In the genomic region with DNA sequence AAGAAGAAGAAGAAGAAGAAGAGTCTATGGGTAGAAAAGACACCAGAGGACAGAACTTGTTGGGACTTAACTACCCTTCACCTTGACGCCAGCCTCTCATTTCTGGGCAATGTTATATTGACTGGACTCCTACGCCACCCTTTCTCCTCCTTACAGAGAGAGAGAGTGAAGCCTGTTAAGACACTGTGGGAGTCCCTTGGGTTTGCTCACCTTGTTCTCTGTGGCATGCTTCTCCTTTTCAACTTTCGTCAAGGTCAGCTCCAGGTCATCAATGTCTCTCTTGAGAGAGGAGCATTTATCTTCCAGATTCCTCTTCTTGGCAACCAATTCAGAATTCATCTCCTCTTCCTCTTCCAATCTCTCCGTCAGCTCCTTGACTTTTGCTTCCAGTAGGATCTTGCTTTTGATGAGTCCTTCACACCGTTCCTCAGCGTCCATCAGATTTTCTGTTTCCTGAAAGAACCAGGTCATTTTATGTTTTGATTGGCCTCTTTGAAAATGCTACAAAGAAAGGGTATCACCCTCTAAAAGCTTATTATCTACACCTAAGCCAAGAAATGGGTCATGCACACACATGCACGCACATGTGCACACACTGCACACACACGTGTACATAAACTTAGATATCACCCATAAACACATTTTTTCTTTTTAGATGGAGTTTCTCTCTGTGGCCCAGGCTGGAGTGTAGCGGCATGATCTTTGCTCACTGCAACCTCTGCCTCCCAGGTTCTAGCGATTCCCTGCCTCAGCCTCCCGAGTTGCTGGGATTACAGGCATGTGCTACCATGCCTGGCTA, we compare ENCODE assay signal across 1 cellular context.
TF ChIP-seq lines count a peak whose summit lies in the region.

No MANE protein-coding gene starts in this region.

TF ChIP-seq in HepG2, 621 proteins besides CTCF, POLR2A, EP300 and RAD21:
- TF ChIP-seq ZBED4 (CRISPR knock-in tag; IDR thresholded peaks at IDR 0.05; ENCODE audit: borderline replicate concordance): no peak
- peak; percentile 96 for TF ChIP-seq MNT (IDR thresholded peaks at IDR 0.05)
